Comparison of ENCODE assay signal across 8 cellular contexts in the genomic region with DNA sequence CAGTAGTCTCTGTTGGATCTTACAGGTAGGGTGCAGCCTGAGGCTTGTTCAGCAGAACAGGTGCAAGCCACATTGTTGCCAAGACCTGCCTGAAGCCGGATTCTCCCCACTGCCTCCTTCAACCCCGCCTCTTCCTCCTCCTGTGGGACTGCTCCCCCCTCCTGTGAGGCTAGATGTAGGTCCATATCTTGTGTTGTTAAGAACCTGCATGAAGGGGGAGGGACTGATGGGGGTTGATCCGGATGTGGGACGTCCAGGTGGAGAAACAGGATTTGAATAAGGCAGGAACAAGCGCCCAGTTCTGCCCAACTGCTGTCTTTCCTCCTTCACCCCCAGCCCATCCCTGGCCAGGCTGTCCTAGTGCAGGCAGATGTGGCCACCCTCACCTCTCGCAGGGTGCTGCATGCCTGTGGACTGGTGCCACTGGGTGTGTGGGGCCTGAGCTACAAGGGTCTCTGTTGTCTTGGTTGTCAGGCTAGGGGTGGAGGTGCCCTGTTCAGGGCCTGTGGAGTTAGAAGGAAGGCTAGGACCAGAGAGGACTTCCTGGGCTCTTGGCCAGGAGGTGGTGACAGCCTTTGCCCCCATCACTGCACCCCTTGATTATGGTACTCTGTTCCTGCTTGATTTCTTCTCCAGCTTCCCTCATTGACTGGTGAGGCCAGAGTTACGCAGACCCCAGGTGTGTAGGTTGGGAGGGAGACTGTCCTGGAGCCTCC. TPM values are rescaled to one million over a fixed set of nuclear protein-coding genes. Genes with fewer than 3 reads are reported as not detected.
DNase-seq lines count a peak whose midpoint lies in the region; ATAC-seq, FAIRE-seq and TF ChIP-seq lines count a peak whose summit lies in the region.

No MANE protein-coding gene starts in this region.

- peak overlapping the region; percentile 99 for H3K4me3 Mint-ChIP-seq in stimulated activated naive CD8-positive, alpha-beta T cell treated with anti-CD3 and anti-CD28 coated beads, Interleukin-15, Interleukin-2, amounts not matched to agents 100 ng/mL and 50 ng/mL, for 24 hours
- H3K4me3 Mint-ChIP-seq in astrocyte (ENCODE audit: unreplicated experiment): no peak overlapping the region

- no peaks in the 10 kb centered on the region for H3K27me3 Mint-ChIP-seq in stimulated activated naive CD8-positive, alpha-beta T cell treated with anti-CD3 and anti-CD28 coated beads, Interleukin-15, Interleukin-2, amounts not matched to agents 100 ng/mL and 50 ng/mL, for 24 hours
- H3K27me3 Mint-ChIP-seq in astrocyte (ENCODE audit: low read depth, unreplicated experiment): peaks cover 26% of the 10 kb centered on the region

- peak overlapping the region; percentile 96 for H3K4me2 ChIP-seq in astrocyte (ENCODE audit: low read length)

- no peaks in the 10 kb centered on the region for H3K79me2 ChIP-seq in astrocyte (ENCODE audit: insufficient read depth, low read length)

- H3K9me3 ChIP-seq in astrocyte (ENCODE audit: insufficient read depth, low read depth, low read length): no peaks in the 10 kb centered on the region

- peaks cover 19% of the 10 kb centered on the region for H3K4me1 Mint-ChIP-seq in stimulated activated naive CD8-positive, alpha-beta T cell treated with anti-CD3 and anti-CD28 coated beads, Interleukin-15, Interleukin-2, amounts not matched to agents 100 ng/mL and 50 ng/mL, for 24 hours (ENCODE audit: low read depth)
- peaks cover 4% of the 10 kb centered on the region for H3K4me1 Mint-ChIP-seq in astrocyte (ENCODE audit: low read depth, unreplicated experiment)

- no peak for DNase-seq in stimulated activated naive CD8-positive, alpha-beta T cell treated with anti-CD3 and anti-CD28 coated beads, Interleukin-15, Interleukin-2, amounts not matched to agents 100 U/mL and 50 U/mL, for 24 hours
- DNase-seq in astrocyte (ENCODE audit: low read depth): no peak
- DNase-seq in medulla oblongata (ENCODE audit: extremely low spot score): peak; percentile 19
- DNase-seq in GM19238 (ENCODE audit: insufficient read length, low spot score): no peak
- no peak for DNase-seq in NCI-H128 (lab: John Stamatoyannopoulos, UW; ENCODE audit: unreplicated experiment)

- H3K4me3 ChIP-seq in astrocyte (ENCODE audit: insufficient read depth, low read depth, low read length): no peak overlapping the region

- H3K27ac ChIP-seq in astrocyte (ENCODE audit: low read depth, low read length): no peak overlapping the region

- H3K27ac Mint-ChIP-seq in stimulated activated naive CD8-positive, alpha-beta T cell treated with anti-CD3 and anti-CD28 coated beads, Interleukin-15, Interleukin-2, amounts not matched to agents 100 ng/mL and 50 ng/mL, for 24 hours: peak overlapping the region; percentile 95
- H3K27ac Mint-ChIP-seq in astrocyte (ENCODE audit: unreplicated experiment): no peak overlapping the region

- no peaks in the 10 kb centered on the region for H3K36me3 ChIP-seq in astrocyte (ENCODE audit: insufficient read depth, low read length)

- H3K9me3 Mint-ChIP-seq in stimulated activated naive CD8-positive, alpha-beta T cell treated with anti-CD3 and anti-CD28 coated beads, Interleukin-15, Interleukin-2, amounts not matched to agents 100 ng/mL and 50 ng/mL, for 24 hours: no peaks in the 10 kb centered on the region
- H3K9me3 Mint-ChIP-seq in astrocyte (ENCODE audit: unreplicated experiment): no peaks in the 10 kb centered on the region

- H2AFZ ChIP-seq in astrocyte (ENCODE audit: low read depth, low read length): no peak overlapping the region

- H3K27me3 ChIP-seq in astrocyte (ENCODE audit: insufficient read depth, low read length): no peaks in the 10 kb centered on the region

- peak overlapping the region; percentile 92 for H3K9ac ChIP-seq in astrocyte (ENCODE audit: low read length)

- no peak for ATAC-seq in stimulated activated naive CD8-positive, alpha-beta T cell treated with anti-CD3 and anti-CD28 coated beads, Interleukin-15, Interleukin-2, amounts not matched to agents 100 U/mL and 50 U/mL, for 24 hours
- ATAC-seq in GM21576 (IDR thresholded peaks at IDR 0.05; ENCODE audit: unreplicated experiment) (no peak), GM18517 (IDR thresholded peaks at IDR 0.05; ENCODE audit: unreplicated experiment) (no peak)

- H3K36me3 Mint-ChIP-seq in stimulated activated naive CD8-positive, alpha-beta T cell treated with anti-CD3 and anti-CD28 coated beads, Interleukin-15, Interleukin-2, amounts not matched to agents 100 ng/mL and 50 ng/mL, for 24 hours (ENCODE audit: low read depth): peaks cover 46% of the 10 kb centered on the region
- no peaks in the 10 kb centered on the region for H3K36me3 Mint-ChIP-seq in astrocyte (ENCODE audit: low read depth, unreplicated experiment)

- no peak for FAIRE-seq in astrocyte (lab: Jason Lieb, UNC)

- peaks cover 32% of the 10 kb centered on the region for H4K20me1 ChIP-seq in astrocyte (ENCODE audit: insufficient read depth, low read length)

- H3K4me1 ChIP-seq in astrocyte (ENCODE audit: insufficient read depth, low read length): peaks cover 14% of the 10 kb centered on the region

- no peak for TF ChIP-seq CTCF in astrocyte (IDR thresholded peaks at IDR 0.05; ENCODE audit: insufficient read depth, low read depth, low read length)

RNA-seq across cellular contexts. Expression of a gene that starts 1.4 kb away (rescaled TPM):
- 1.6 and 2.3 TPM in 2 replicates for total RNA-seq in astrocyte

RNA-seq across cellular contexts. Expression of a gene that starts 17.1 kb away (rescaled TPM):
- 54.2 and 60.4 TPM in 2 replicates for total RNA-seq in astrocyte

RNA-seq across cellular contexts. Expression of a gene that starts 26.9 kb away (rescaled TPM):
- total RNA-seq in astrocyte: 0.18 TPM in 1 of 2 replicates, not detected in the other

RNA-seq across cellular contexts. Expression of a gene that starts 45.9 kb away (rescaled TPM):
- total RNA-seq in astrocyte: 9.6 and 12.4 TPM in 2 replicates
